ENCODE assay signal across 30 cellular contexts in genomic region chr16:71352466-71352865, GRCh38. TPM values are rescaled to one million over a fixed set of nuclear protein-coding genes. Genes with fewer than 3 reads are reported as not detected.
"Had no signal": no experiment of that assay in that cellular context is flagged by ENCODE, and none has a peak within 500 bp of the region (broad histone marks: within the 10 kb centered on the region; RNA-seq: fewer than 3 reads in every experiment).

No MANE protein-coding gene starts in this region.

- H3K4me1 Mint-ChIP-seq: stimulated activated naive B cell treated with anti-CD40 and anti-IgM and Interleukin-4, amounts not matched to agents 10 μg/mL and 1 μg/mL and 100 μg/mL, for 72 hours had no signal

- DNase-seq: hippocampal formation; kidney glomerular epithelial cell; left cardiac atrium; left lung; lower lobe of right lung; mammary epithelial cell; mesendoderm; midbrain; mucosa of descending colon; naive thymus-derived CD4-positive, alpha-beta T cell; posterior cingulate gyrus; retina; right cardiac atrium; stimulated activated CD4-positive, alpha-beta T cell treated with anti-CD3 and anti-CD28 coated beads, Interleukin-12 subunit alpha, Interleukin-12 subunit beta, amount 100 ng/mL, for 4 hours; stimulated activated CD4-positive, alpha-beta T cell treated with anti-CD3 and anti-CD28 coated beads, Interleukin-15, amount 100 ng/mL, for 24 hours; stimulated activated CD4-positive, alpha-beta T cell treated with anti-CD3 and anti-CD28 coated beads, Interleukin-2, amount 100 ng/mL, for 24 hours; stimulated activated CD4-positive, alpha-beta T cell treated with anti-CD3 and anti-CD28 coated beads, Interleukin-4, amount 100 ng/mL, for 1 hour; stimulated activated naive B cell treated with anti-CD40 and anti-IgM and Interleukin-4, amounts not matched to agents 10 μg/mL and 1 μg/mL and 100 μg/mL, for 72 hours; stimulated activated naive CD8-positive, alpha-beta T cell treated with anti-CD3 and anti-CD28 coated beads, Interleukin-15, Interleukin-2, amounts not matched to agents 100 U/mL and 50 U/mL, for 24 hours; stomach; testis; thyroid gland; transverse colon; upper lobe of left lung had no signal

- H3K27ac ChIP-seq: left lung, lower lobe of right lung, pancreas, prostate gland, skin epidermis, stomach, testis, thyroid gland, transverse colon, upper lobe of left lung, vagina had no signal

- H3K4me1 ChIP-seq: left lung, lower lobe of right lung, pancreas, prostate gland, stomach, testis, thyroid gland, transverse colon, upper lobe of left lung, vagina had no signal

- H3K36me3 Mint-ChIP-seq: naive thymus-derived CD4-positive, alpha-beta T cell; natural killer cell treated with Interleukin-12 subunit alpha and Interleukin-12 subunit beta and Interleukin-15 and Interleukin-18, amount 100 ng/mL, for 72 hours; stimulated activated naive B cell treated with anti-CD40 and anti-IgM and Interleukin-4, amounts not matched to agents 10 μg/mL and 1 μg/mL and 100 μg/mL, for 72 hours had no signal

- H3K4me3 ChIP-seq: left lung, lower lobe of right lung, mucosa of descending colon, pancreas, prostate gland, skin epidermis, stomach, testis, thyroid gland, transverse colon, upper lobe of left lung, vagina had no signal

- H3K9me3 Mint-ChIP-seq: natural killer cell treated with Interleukin-12 subunit alpha and Interleukin-12 subunit beta and Interleukin-15 and Interleukin-18, amount 100 ng/mL, for 72 hours; stimulated activated naive B cell treated with anti-CD40 and anti-IgM and Interleukin-4, amounts not matched to agents 10 μg/mL and 1 μg/mL and 100 μg/mL, for 72 hours had no signal

- H3K27me3 ChIP-seq: pancreas, testis, thyroid gland, upper lobe of left lung, vagina had no signal

- H3K4me3 Mint-ChIP-seq: naive thymus-derived CD4-positive, alpha-beta T cell; natural killer cell treated with Interleukin-12 subunit alpha and Interleukin-12 subunit beta and Interleukin-15 and Interleukin-18, amount 100 ng/mL, for 72 hours; stimulated activated naive B cell treated with anti-CD40 and anti-IgM and Interleukin-4, amounts not matched to agents 10 μg/mL and 1 μg/mL and 100 μg/mL, for 72 hours had no signal

- H3K27ac Mint-ChIP-seq: naive thymus-derived CD4-positive, alpha-beta T cell; natural killer cell treated with Interleukin-12 subunit alpha and Interleukin-12 subunit beta and Interleukin-15 and Interleukin-18, amount 100 ng/mL, for 72 hours; stimulated activated naive B cell treated with anti-CD40 and anti-IgM and Interleukin-4, amounts not matched to agents 10 μg/mL and 1 μg/mL and 100 μg/mL, for 72 hours had no signal

- H3K9me3 ChIP-seq: left lung, lower lobe of right lung, mucosa of descending colon, pancreas, prostate gland, stomach, testis, thyroid gland, transverse colon, upper lobe of left lung, vagina had no signal

RNA-seq across cellular contexts. Expression of gene CALB2, which starts 6.1 kb away (rescaled TPM):
- total RNA-seq: liver; naive thymus-derived CD4-positive, alpha-beta T cell; natural killer cell treated with Interleukin-12 subunit alpha and Interleukin-12 subunit beta and Interleukin-15 and Interleukin-18, amount 100 ng/mL, for 72 hours had no signal
